Comparison of ENCODE assay signal across 4 cellular contexts in genomic region chr2:86739485-86739884, GRCh38. TPM values are rescaled to one million over a fixed set of nuclear protein-coding genes. Genes with fewer than 3 reads are reported as not detected.
"Had no signal": no experiment of that assay in that cellular context is flagged by ENCODE, and none has a peak within 500 bp of the region (broad histone marks: within the 10 kb centered on the region; RNA-seq: fewer than 3 reads in every experiment).

No MANE protein-coding gene starts in this region.

RNA-seq across cellular contexts. Expression of gene CD8A, which starts 51.2 kb away (rescaled TPM):
- total RNA-seq: osteoblast, renal cortical epithelial cell, smooth muscle cell, urinary bladder had no signal
- polyA plus RNA-seq: smooth muscle cell had no signal
